In the genomic region with DNA sequence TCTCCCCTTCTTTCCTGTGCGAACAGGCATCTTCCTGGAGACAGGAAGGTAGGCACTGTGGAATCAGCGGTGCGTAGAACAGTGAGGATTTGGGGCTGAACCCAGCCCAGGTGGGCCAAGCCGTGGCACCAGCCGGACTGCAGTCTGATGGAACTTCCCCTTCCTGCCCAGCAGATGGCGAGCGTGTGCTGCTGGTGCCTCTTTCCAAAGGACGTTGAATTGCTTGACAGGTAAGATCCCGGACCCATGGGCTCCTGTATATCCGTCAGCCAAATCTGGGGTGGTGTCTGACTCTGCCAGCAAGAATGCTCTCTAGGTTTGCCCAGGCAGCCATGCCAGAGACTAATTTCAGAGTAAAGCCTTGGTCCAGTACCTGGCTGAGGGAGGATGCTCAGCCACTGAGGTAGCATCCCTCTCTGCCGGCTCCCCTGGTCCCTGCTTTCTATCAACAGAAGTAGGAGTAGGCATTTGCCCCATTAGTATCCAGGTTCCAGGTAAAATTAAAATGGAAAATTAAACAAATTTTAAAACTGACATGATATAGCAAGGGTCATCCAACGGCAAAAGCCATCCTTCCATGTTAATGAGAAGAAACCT, we compare ENCODE assay signal across 8 cellular contexts. TPM values are rescaled to one million over a fixed set of nuclear protein-coding genes. Genes with fewer than 3 reads are reported as not detected.
DNase-seq lines count a peak whose midpoint lies in the region; ATAC-seq, FAIRE-seq and TF ChIP-seq lines count a peak whose summit lies in the region.

No MANE protein-coding gene starts in this region.

- no peak overlapping the region for H2AFZ ChIP-seq in HCT116 (ENCODE audit: low read depth, low read length, poor library complexity, severe bottlenecking)

- H3K9me3 ChIP-seq in HCT116 (ENCODE audit: control insufficient read depth in 1 of 2, insufficient read depth in 1 of 2, low read depth in 1 of 2, low read length in 2 of 2) = no peaks in the 10 kb centered on the region
- no peaks in the 10 kb centered on the region for H3K9me3 ChIP-seq in heart left ventricle
- no peaks in the 10 kb centered on the region for H3K9me3 ChIP-seq in small intestine (ENCODE audit: control insufficient read depth, low read depth)

- peak; percentile 92 for ATAC-seq in HCT116
- peak; percentile 29 to 71 (median 44) for ATAC-seq in heart left ventricle
- ATAC-seq in activated CD4-positive, CD25-positive, alpha-beta regulatory T cell treated with anti-CD3 and anti-CD28 coated beads, Interleukin-2, amount 50 U/mL, for 24 hours = no peak

- peak; percentile 78 for TF ChIP-seq RAD21 in HCT116 (IDR thresholded peaks at IDR 0.05; ENCODE audit: low read depth)

- H3K4me2 ChIP-seq in HCT116 (ENCODE audit: low read length) = no peak overlapping the region

- WGBS in heart left ventricle, 4 donors = 18 to 62% (median 21%) methylated on average over 3 to 12 of the region's 12 CpGs
- WGBS in small intestine, 3 donors = 18 to 19% (median 18%) methylated on average over 12 of the region's 12 CpGs

- no peaks in the 10 kb centered on the region for H4K20me1 ChIP-seq in HCT116 (ENCODE audit: insufficient read depth)

- H3K27me3 ChIP-seq in HCT116 (ENCODE audit: insufficient read depth, low read length) (peaks cover 44% of the 10 kb centered on the region), heart left ventricle (peaks cover 0 to 6% (median 0%) of the 10 kb centered on the region in 9 donors), small intestine (ENCODE audit: control insufficient read depth in 2 of 2, insufficient read depth in 2 of 2, low read length in 2 of 2) (peaks cover 0 to 2% of the 10 kb centered on the region in 2 donors)

- BruUV-seq in HCT116 (replicated peaks; lab: Mats Ljungman, UMichigan) = no TSS peak

- DNase-seq in COLO668 (lab: John Stamatoyannopoulos, UW; ENCODE audit: unreplicated experiment) = peak; percentile 22
- DNase-seq in HCT116 (ENCODE audit: low read depth, low spot score) = peak; percentile 29
- DNase-seq in NCI-H82 (lab: John Stamatoyannopoulos, UW) = peak; percentile 70
- DNase-seq in activated naive CD4-positive, alpha-beta T cell treated with anti-CD3 and anti-CD28 coated beads, Interleukin-2, amount 50 U/mL, for 16 hours = peak; percentile 23
- peak in 4 of 5 donors; percentile 32 to 45 (median 43) for DNase-seq in heart left ventricle
- DNase-seq in small intestine = peak; percentile 47
- DNase-seq in NCI-H524 treated with DMSO at 0.1 percent for 48 hours (lab: John Stamatoyannopoulos, UW) = no peak

- no peaks in the 10 kb centered on the region for H3K9me2 ChIP-seq in HCT116 (ENCODE audit: insufficient read depth)

- no peak for FAIRE-seq in small intestine (lab: Jason Lieb, UNC)

- TF ChIP-seq CTCF in HCT116 (IDR thresholded peaks at IDR 0.05 in 2 of 3, conservative IDR thresholded peaks at IDR 0.05 in 1 of 3; ENCODE audit: borderline replicate concordance in 1 of 3, insufficient read depth in 1 of 3, low read depth in 2 of 3, low read length in 2 of 3) (peak; percentile 53 to 94 (median 84); a peak in 5 of 6 replicates), heart left ventricle (IDR thresholded peaks at IDR 0.05) (peak; percentile 87 to 98 (median 92))

- no peaks in the 10 kb centered on the region for H3K79me2 ChIP-seq in HCT116 (ENCODE audit: insufficient read depth, low read length)

- no peak overlapping the region for H3K9ac ChIP-seq in HCT116 (ENCODE audit: low read length)

- TF ChIP-seq POLR2A in HCT116 (IDR thresholded peaks at IDR 0.05; ENCODE audit: borderline replicate concordance, extremely low read depth, insufficient read depth, insufficient read length) (no peak), heart left ventricle (IDR thresholded peaks at IDR 0.05) (no peak)

- POLR2A ChIA-PET in HCT116 (lab: Charles Lee) = no interaction called here

- H3K4me3 ChIP-seq in HCT116 (replicated peaks in 1 of 2; ENCODE audit: low read depth in 1 of 2, low read length in 2 of 2) (no peak overlapping the region), heart left ventricle (no peak overlapping the region), small intestine (ENCODE audit: low read depth in 1 of 2, low read length in 2 of 2) (no peak overlapping the region)

- RAD21 ChIA-PET in HCT116 (lab: Charles Lee; ENCODE audit: low non-redundant PET in 1 of 2, low total read pairs in 2 of 2, uncharacterized antibody in 2 of 2, unreplicated experiment in 2 of 2) = no interaction called here

- H3K27ac ChIP-seq in HCT116 (ENCODE audit: low read depth, low read length) = no peak overlapping the region
- H3K27ac ChIP-seq in heart left ventricle = no peak overlapping the region
- H3K27ac ChIP-seq in small intestine (ENCODE audit: low read depth in 1 of 2, low read length in 1 of 2) = no peak overlapping the region

- intact Hi-C loops in HCT116 (cut with micrococcal nuclease) (loop anchor here (1.0 to 5.0 kb wide), 5 partner anchors 62 to 775 kb away; no protein-coding TSS in a partner anchor), heart left ventricle (cut with DNase I) (loop anchor here (1.0 to 10.0 kb wide), 6 partner anchors 61 to 1022 kb away; no protein-coding TSS in a partner anchor)

- H3K4me1 ChIP-seq in HCT116 (ENCODE audit: control insufficient read depth in 1 of 2, insufficient read depth in 2 of 2, low read length in 2 of 2) (no peaks in the 10 kb centered on the region), heart left ventricle (peaks cover 0 to 24% (median 0%) of the 10 kb centered on the region in 12 donors), small intestine (ENCODE audit: control insufficient read depth in 2 of 2, insufficient read depth in 1 of 2, low read depth in 1 of 2, low read length in 1 of 2) (no peaks in the 10 kb centered on the region)

- no peaks in the 10 kb centered on the region for H3K36me3 ChIP-seq in HCT116 (ENCODE audit: control insufficient read depth in 1 of 2, insufficient read depth in 2 of 2, low read length in 2 of 2)
- H3K36me3 ChIP-seq in heart left ventricle = no peaks in the 10 kb centered on the region
- no peaks in the 10 kb centered on the region for H3K36me3 ChIP-seq in small intestine (ENCODE audit: control insufficient read depth in 2 of 2, insufficient read depth in 2 of 2, low read length in 2 of 2)

- CTCF ChIA-PET in HCT116 (lab: Charles Lee) = interaction anchor here (1.5 kb wide), 1 partner anchor 61 kb away, joined by 10 read pairs; no protein-coding TSS in a partner anchor

TF ChIP-seq in HCT116, 20 proteins besides CTCF, POLR2A, EP300 and RAD21:
- TF ChIP-seq CEBPB (IDR thresholded peaks at IDR 0.05; ENCODE audit: low read depth) (no peak), SIN3A (IDR thresholded peaks at IDR 0.05; ENCODE audit: low read depth) (no peak), ZNF274 (IDR thresholded peaks at IDR 0.05; ENCODE audit: low read depth, low read length) (no peak), YY1 (IDR thresholded peaks at IDR 0.05; ENCODE audit: extremely low read depth, insufficient replicate concordance, low read depth, low read length) (no peak), EZH2phosphoT487 (IDR thresholded peaks at IDR 0.05; ENCODE audit: borderline replicate concordance) (no peak)
- TF ChIP-seq, protein P1, sequence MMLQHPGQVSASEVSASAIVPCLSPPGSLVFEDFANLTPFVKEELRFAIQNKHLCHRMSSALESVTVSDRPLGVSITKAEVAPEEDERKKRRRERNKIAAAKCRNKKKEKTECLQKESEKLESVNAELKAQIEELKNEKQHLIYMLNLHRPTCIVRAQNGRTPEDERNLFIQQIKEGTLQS (IDR thresholded peaks at IDR 0.05) = no peak
TF ChIP-seq in HCT116: peak in this region for 0.

RNA-seq across cellular contexts. Expression of a gene that starts 21.1 kb away (rescaled TPM):
- total RNA-seq in HCT116 (2021; ENCODE audit: unreplicated experiment) = not detected
- polyA plus RNA-seq in HCT116 (2012) = not detected in 2 replicates
- total RNA-seq in heart left ventricle = 1 to 10 TPM in 8 of 9 donors, under 1 TPM in 1; 0.84 to 4.4 (median 2.5) TPM
- polyA plus RNA-seq in heart left ventricle = 1 to 10 TPM; 1.7 to 1.8 TPM
- polyA plus RNA-seq in small intestine = 1 to 10 TPM in 1 of 3 donors, not detected in 2; 3.1 TPM

Comparison
In these comparisons a context has a peak if more than half of its experiments do, and no peak if none do; other contexts are left out.
1. ATAC-seq: peak in HCT116 (single experiment) and heart left ventricle (4 of 4); none in activated CD4-positive, CD25-positive, alpha-beta regulatory T cell treated with anti-CD3 and anti-CD28 coated beads, Interleukin-2, amount 50 U/mL, for 24 hours (0 of 2).